1 cellular context compared by ENCODE assay signal in genomic region chr20:62736407-62737071, GRCh38.
A peak's percentile ranks its signal among the peaks of the same experiment; 100 is the strongest.
TF ChIP-seq lines count a peak whose summit lies in the region.

No MANE protein-coding gene starts in this region.

TF ChIP-seq in K562, 482 proteins besides CTCF, POLR2A, EP300 and RAD21:
- TF ChIP-seq, protein P1, sequence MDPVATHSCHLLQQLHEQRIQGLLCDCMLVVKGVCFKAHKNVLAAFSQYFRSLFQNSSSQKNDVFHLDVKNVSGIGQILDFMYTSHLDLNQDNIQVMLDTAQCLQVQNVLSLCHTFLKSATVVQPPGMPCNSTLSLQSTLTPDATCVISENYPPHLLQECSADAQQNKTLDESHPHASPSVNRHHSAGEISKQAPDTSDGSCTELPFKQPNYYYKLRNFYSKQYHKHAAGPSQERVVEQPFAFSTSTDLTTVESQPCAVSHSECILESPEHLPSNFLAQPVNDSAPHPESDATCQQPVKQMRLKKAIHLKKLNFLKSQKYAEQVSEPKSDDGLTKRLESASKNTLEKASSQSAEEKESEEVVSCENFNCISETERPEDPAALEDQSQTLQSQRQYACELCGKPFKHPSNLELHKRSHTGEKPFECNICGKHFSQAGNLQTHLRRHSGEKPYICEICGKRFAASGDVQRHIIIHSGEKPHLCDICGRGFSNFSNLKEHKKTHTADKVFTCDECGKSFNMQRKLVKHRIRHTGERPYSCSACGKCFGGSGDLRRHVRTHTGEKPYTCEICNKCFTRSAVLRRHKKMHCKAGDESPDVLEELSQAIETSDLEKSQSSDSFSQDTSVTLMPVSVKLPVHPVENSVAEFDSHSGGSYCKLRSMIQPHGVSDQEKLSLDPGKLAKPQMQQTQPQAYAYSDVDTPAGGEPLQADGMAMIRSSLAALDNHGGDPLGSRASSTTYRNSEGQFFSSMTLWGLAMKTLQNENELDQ (CRISPR knock-in tag; IDR thresholded peaks at IDR 0.05; ENCODE audit: borderline replicate concordance) = no peak
- TF ChIP-seq PKNOX1 (IDR thresholded peaks at IDR 0.05) (peak; percentile 53), ZNF232 (CRISPR knock-in tag; IDR thresholded peaks at IDR 0.05) (no peak), MITF (IDR thresholded peaks at IDR 0.05) (no peak), NFIX (CRISPR knock-in tag; IDR thresholded peaks at IDR 0.05; ENCODE audit: low read depth) (no peak), SMAD2 (IDR thresholded peaks at IDR 0.05; ENCODE audit: low read depth, low read length) (no peak), ZNF79 (CRISPR knock-in tag; IDR thresholded peaks at IDR 0.05; ENCODE audit: low read depth) (no peak), FOXP4 (CRISPR knock-in tag; IDR thresholded peaks at IDR 0.05; ENCODE audit: borderline replicate concordance) (no peak), PREB (CRISPR knock-in tag; IDR thresholded peaks at IDR 0.05) (no peak), BHLHE40 (IDR thresholded peaks at IDR 0.05; ENCODE audit: low read length) (no peak), ZNF121 (CRISPR knock-in tag; conservative IDR thresholded peaks at IDR 0.05) (no peak), GABPB1 (CRISPR knock-in tag; IDR thresholded peaks at IDR 0.05) (no peak)
- TF ChIP-seq, protein P2, sequence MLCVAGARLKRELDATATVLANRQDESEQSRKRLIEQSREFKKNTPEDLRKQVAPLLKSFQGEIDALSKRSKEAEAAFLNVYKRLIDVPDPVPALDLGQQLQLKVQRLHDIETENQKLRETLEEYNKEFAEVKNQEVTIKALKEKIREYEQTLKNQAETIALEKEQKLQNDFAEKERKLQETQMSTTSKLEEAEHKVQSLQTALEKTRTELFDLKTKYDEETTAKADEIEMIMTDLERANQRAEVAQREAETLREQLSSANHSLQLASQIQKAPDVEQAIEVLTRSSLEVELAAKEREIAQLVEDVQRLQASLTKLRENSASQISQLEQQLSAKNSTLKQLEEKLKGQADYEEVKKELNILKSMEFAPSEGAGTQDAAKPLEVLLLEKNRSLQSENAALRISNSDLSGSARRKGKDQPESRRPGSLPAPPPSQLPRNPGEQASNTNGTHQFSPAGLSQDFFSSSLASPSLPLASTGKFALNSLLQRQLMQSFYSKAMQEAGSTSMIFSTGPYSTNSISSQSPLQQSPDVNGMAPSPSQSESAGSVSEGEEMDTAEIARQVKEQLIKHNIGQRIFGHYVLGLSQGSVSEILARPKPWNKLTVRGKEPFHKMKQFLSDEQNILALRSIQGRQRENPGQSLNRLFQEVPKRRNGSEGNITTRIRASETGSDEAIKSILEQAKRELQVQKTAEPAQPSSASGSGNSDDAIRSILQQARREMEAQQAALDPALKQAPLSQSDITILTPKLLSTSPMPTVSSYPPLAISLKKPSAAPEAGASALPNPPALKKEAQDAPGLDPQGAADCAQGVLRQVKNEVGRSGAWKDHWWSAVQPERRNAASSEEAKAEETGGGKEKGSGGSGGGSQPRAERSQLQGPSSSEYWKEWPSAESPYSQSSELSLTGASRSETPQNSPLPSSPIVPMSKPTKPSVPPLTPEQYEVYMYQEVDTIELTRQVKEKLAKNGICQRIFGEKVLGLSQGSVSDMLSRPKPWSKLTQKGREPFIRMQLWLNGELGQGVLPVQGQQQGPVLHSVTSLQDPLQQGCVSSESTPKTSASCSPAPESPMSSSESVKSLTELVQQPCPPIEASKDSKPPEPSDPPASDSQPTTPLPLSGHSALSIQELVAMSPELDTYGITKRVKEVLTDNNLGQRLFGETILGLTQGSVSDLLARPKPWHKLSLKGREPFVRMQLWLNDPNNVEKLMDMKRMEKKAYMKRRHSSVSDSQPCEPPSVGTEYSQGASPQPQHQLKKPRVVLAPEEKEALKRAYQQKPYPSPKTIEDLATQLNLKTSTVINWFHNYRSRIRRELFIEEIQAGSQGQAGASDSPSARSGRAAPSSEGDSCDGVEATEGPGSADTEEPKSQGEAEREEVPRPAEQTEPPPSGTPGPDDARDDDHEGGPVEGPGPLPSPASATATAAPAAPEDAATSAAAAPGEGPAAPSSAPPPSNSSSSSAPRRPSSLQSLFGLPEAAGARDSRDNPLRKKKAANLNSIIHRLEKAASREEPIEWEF (CRISPR knock-in tag; IDR thresholded peaks at IDR 0.05) = no peak
- TF ChIP-seq, protein P3, sequence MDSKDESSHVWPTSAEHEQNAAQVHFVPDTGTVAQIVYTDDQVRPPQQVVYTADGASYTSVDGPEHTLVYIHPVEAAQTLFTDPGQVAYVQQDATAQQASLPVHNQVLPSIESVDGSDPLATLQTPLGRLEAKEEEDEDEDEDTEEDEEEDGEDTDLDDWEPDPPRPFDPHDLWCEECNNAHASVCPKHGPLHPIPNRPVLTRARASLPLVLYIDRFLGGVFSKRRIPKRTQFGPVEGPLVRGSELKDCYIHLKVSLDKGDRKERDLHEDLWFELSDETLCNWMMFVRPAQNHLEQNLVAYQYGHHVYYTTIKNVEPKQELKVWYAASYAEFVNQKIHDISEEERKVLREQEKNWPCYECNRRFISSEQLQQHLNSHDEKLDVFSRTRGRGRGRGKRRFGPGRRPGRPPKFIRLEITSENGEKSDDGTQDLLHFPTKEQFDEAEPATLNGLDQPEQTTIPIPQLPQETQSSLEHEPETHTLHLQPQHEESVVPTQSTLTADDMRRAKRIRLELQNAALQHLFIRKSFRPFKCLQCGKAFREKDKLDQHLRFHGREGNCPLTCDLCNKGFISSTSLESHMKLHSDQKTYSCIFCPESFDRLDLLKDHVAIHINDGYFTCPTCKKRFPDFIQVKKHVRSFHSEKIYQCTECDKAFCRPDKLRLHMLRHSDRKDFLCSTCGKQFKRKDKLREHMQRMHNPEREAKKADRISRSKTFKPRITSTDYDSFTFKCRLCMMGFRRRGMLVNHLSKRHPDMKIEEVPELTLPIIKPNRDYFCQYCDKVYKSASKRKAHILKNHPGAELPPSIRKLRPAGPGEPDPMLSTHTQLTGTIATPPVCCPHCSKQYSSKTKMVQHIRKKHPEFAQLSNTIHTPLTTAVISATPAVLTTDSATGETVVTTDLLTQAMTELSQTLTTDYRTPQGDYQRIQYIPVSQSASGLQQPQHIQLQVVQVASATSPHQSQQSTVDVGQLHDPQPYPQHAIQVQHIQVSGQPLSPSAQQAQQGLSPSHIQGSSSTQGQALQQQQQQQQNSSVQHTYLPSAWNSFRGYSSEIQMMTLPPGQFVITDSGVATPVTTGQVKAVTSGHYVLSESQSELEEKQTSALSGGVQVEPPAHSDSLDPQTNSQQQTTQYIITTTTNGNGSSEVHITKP (IDR thresholded peaks at IDR 0.05; ENCODE audit: partially characterized antibody) = peak; percentile 42
